In the genomic region with DNA sequence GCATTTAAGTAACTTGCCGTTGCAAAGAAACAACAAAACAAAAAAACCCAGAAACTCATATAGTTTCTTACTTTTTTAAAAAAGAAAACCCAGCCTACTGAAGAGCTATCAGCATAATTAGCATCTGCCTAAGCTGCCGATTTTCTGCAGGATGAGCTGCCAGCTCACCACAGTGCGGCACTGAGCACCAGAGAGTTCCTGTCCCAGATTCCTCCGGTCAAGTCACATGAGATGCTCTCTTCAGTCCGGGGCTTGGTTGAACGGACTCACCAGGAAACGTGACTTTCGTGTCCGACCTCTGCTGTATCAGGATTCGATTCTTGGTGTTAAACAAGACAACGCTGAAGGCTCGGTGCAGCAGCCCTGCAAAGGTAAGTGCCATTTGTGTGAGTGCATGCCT, we compare ENCODE assay signal across 25 cellular contexts. TPM values are rescaled to one million over a fixed set of nuclear protein-coding genes. Genes with fewer than 3 reads are reported as not detected.
DNase-seq lines count a peak whose midpoint lies in the region; ATAC-seq, FAIRE-seq and TF ChIP-seq lines count a peak whose summit lies in the region.
"Had no signal": no experiment of that assay in that cellular context is flagged by ENCODE, and none has a peak within 500 bp of the region (broad histone marks: within the 10 kb centered on the region; RNA-seq: fewer than 3 reads in every experiment).

No MANE protein-coding gene starts in this region.

- in situ Hi-C loops in HepG2 (cut with HindIII; ENCODE audit: extremely low pct_ligation_motif_present, low pct_unique_long_range_greater_than_20kb), result no loop called here

- TF ChIP-seq POLR2A in HepG2 (IDR thresholded peaks at IDR 0.05; ENCODE audit: insufficient read depth in 1 of 2, low read depth in 2 of 2, low read length in 2 of 2), result no peak

- CTCF ChIA-PET in HepG2 (lab: Yijun Ruan, JAX; ENCODE audit: low intra/inter-chr PET ratio, low total read pairs), result interaction anchor here (0.6 kb wide), 1 partner anchor 19 kb away, joined by 3 read pairs; no protein-coding TSS in a partner anchor

- H2AFZ ChIP-seq in HepG2 (ENCODE audit: low read length), result no peak overlapping the region

- peak; percentile 77 for ATAC-seq in Right ventricle myocardium superior (ENCODE audit: poor library complexity)
- ATAC-seq in HepG2, result peak; percentile 28
- ATAC-seq: body of pancreas, foreskin keratinocyte, left lung, mucosa of descending colon, T-cell had no signal

- BruUV-seq in HepG2 (replicated peaks; lab: Mats Ljungman, UMichigan), result no TSS peak

- no peak for FAIRE-seq in HepG2 (lab: Jason Lieb, UNC)

- intact Hi-C loops in Right ventricle myocardium superior (cut with DNase I) (no loop called here), HepG2 (cut with micrococcal nuclease; ENCODE audit: unreplicated experiment) (no loop called here)

- no peak for TF ChIP-seq RAD21 in HepG2 (CRISPR knock-in tag; IDR thresholded peaks at IDR 0.05)

- H3K9ac ChIP-seq in HepG2 (ENCODE audit: insufficient read depth, low read depth, low read length), result no peak overlapping the region

- POLR2A ChIA-PET in HepG2 (lab: Yijun Ruan, JAX), result no interaction called here

- no peak overlapping the region; the same call in 1 of the 2 replicates for H3K4me2 ChIP-seq in HepG2 (ENCODE audit: low read depth, low read length)

- TF ChIP-seq EP300 in HepG2 (IDR thresholded peaks at IDR 0.05; ENCODE audit: low read depth in 2 of 2, low read length in 2 of 2) (no peak), HepG2 (CRISPR knock-in tag; IDR thresholded peaks at IDR 0.05; ENCODE audit: borderline replicate concordance) (no peak)

- DNase-seq in Ammon's horn (ENCODE audit: low spot score) (peak; percentile 79), caudate nucleus (lab: John Stamatoyannopoulos, UW) (peak in 39 of 61 donors; percentile 7 to 77 (median 30)), Right ventricle myocardium superior (no peak), HepG2 (ENCODE audit: low spot score) (no peak), SKM-1 treated with dmso at 0.1 percent for 144 hours (lab: John Stamatoyannopoulos, UW; ENCODE audit: unreplicated experiment) (no peak), GOT3 (lab: John Stamatoyannopoulos, UW) (no peak), cortex of kidney (lab: John Stamatoyannopoulos, UW) (no peak), NCI-H187 treated with DMSO at 0.1 percent for 48 hours (lab: John Stamatoyannopoulos, UW) (no peak)
- DNase-seq: 8988T; activated CD4-positive, alpha-beta T cell treated with anti-CD3 and anti-CD28 coated beads for 4 hours; AML-193; body of pancreas; DMS79 treated with DMSO at 0.1 percent for 48 hours; foreskin keratinocyte; HCEC 1CT; left lung; mucosa of descending colon; NCI-H1092 treated with DMSO at 0.1 percent for 48 hours; NCI-H2107; NCI-H524 treated with DMSO at 0.1 percent for 48 hours; SHP77 treated with DMSO at 0.1 percent for 48 hours; T-cell had no signal

- no peaks in the 10 kb centered on the region for H3K4me1 ChIP-seq in HepG2 (ENCODE audit: insufficient read depth, low read length)
- H3K4me1 ChIP-seq: body of pancreas, foreskin keratinocyte, left lung, suprapubic skin, vagina had no signal

- peaks cover 5 to 13% of the 10 kb centered on the region in 2 experiments; a peak in 4 of 5 replicates for H3K36me3 ChIP-seq in HepG2 (replicated peaks in 1 of 2; ENCODE audit: control insufficient read depth in 1 of 2, insufficient read depth in 2 of 2, low read length in 2 of 2)

- no peaks in the 10 kb centered on the region for H3K79me2 ChIP-seq in HepG2 (ENCODE audit: insufficient read depth, low read length)

- H3K27me3 ChIP-seq in HepG2 (ENCODE audit: control insufficient read depth in 1 of 2, insufficient read depth in 2 of 2, low read length in 2 of 2), result no peaks in the 10 kb centered on the region
- H3K27me3 ChIP-seq: body of pancreas, foreskin keratinocyte, left lung, suprapubic skin, vagina had no signal

- H3K4me3 ChIP-seq in HepG2 (replicated peaks in 1 of 3; ENCODE audit: insufficient read depth in 1 of 3, low read depth in 2 of 3, low read length in 3 of 3), result no peak overlapping the region
- H3K4me3 ChIP-seq: body of pancreas, left lung, mucosa of descending colon, suprapubic skin, vagina had no signal

- TF ChIP-seq CTCF in HepG2 (CRISPR knock-in tag; IDR thresholded peaks at IDR 0.05), result no peak

- no peaks in the 10 kb centered on the region for H3K9me3 ChIP-seq in HepG2 (ENCODE audit: low read length)
- H3K9me3 ChIP-seq: body of pancreas, left lung, mucosa of descending colon, suprapubic skin, vagina had no signal

- H4K20me1 ChIP-seq in HepG2 (ENCODE audit: insufficient read depth, low read length), result no peaks in the 10 kb centered on the region

- no peak overlapping the region for H3K27ac ChIP-seq in caudate nucleus (ENCODE audit: low read depth, low read length)
- H3K27ac ChIP-seq in HepG2 (ENCODE audit: extremely low read length, insufficient read depth, low read length), result no peak overlapping the region
- H3K27ac ChIP-seq: body of pancreas, foreskin keratinocyte, left lung, suprapubic skin, vagina had no signal

- WGBS in HepG2 (ENCODE audit: low lambda C conversion rate), result 79% methylated on average over 8 of the region's 12 CpGs

RNA-seq across cellular contexts. Expression of a gene that starts 3.2 kb away (rescaled TPM):
- total RNA-seq in Right ventricle myocardium superior (0.16 TPM), HepG2 (2016; rRNA removed; fragmentation: Illumina TruSeq; extraction: Trizol) (not detected in 2 replicates)
- total RNA-seq in HepG2 (2016; cell fraction: cytosol; rRNA removed; fragmentation: Illumina TruSeq; extraction: Trizol; ENCODE audit: low read depth), result not detected in 2 replicates
- not detected in 2 replicates for total RNA-seq in HepG2 (2016; cell fraction: insoluble cytoplasmic fraction; rRNA removed; fragmentation: Illumina TruSeq; extraction: Trizol)
- not detected in 2 replicates for total RNA-seq in HepG2 (2016; cell fraction: membrane; rRNA removed; fragmentation: Illumina TruSeq; extraction: Trizol)
- total RNA-seq in HepG2 (2016; cell fraction: nucleus; rRNA removed; fragmentation: Illumina TruSeq; extraction: Trizol), result not detected in 2 replicates
- not detected in 2 replicates for polyA plus RNA-seq in HepG2 (2011; rRNA removed)
- not detected in 2 replicates for polyA plus RNA-seq in HepG2 (2011; cell fraction: cytosol; rRNA removed)
- polyA plus RNA-seq in HepG2 (2011; cell fraction: nucleus; rRNA removed), result not detected in 2 replicates
- polyA plus RNA-seq in HepG2 (2012), result not detected in 2 replicates
- polyA plus RNA-seq in HepG2 (2016; cell fraction: cytosol; fragmentation: Illumina TruSeq; extraction: Trizol; ENCODE audit: low read depth), result not detected in 2 replicates
- not detected in 2 replicates for polyA plus RNA-seq in HepG2 (2016; cell fraction: insoluble cytoplasmic fraction; fragmentation: Illumina TruSeq; extraction: Trizol; ENCODE audit: low read depth)
- polyA plus RNA-seq in HepG2 (2016; cell fraction: membrane; fragmentation: Illumina TruSeq; extraction: Trizol; ENCODE audit: low read depth), result not detected in 2 replicates
- not detected in 2 replicates for polyA plus RNA-seq in HepG2 (2016; cell fraction: nucleus; fragmentation: Illumina TruSeq; extraction: Trizol; ENCODE audit: insufficient read depth, low read depth)
- not detected in 2 replicates for polyA minus RNA-seq in HepG2 (2011; rRNA and poly(A)+ RNA removed; ENCODE audit: low replicate concordance)
- not detected in 2 replicates for polyA minus RNA-seq in HepG2 (2011; cell fraction: cytosol; rRNA and poly(A)+ RNA removed)
- not detected in 2 replicates for polyA minus RNA-seq in HepG2 (2011; cell fraction: nucleus; rRNA and poly(A)+ RNA removed)
- total RNA-seq: body of pancreas, foreskin keratinocyte, left lung, mucosa of descending colon, renal cortical epithelial cell, suprapubic skin, T-cell, vagina had no signal
- polyA plus RNA-seq: foreskin keratinocyte had no signal

RNA-seq across cellular contexts. Expression of a gene that starts 26.5 kb away (rescaled TPM):
- total RNA-seq in Right ventricle myocardium superior (13.0 TPM), HepG2 (2016; rRNA removed; fragmentation: Illumina TruSeq; extraction: Trizol) (145 and 247 TPM in 2 replicates)
- 30.6 and 36.4 TPM in 2 replicates for total RNA-seq in HepG2 (2016; cell fraction: cytosol; rRNA removed; fragmentation: Illumina TruSeq; extraction: Trizol; ENCODE audit: low read depth)
- total RNA-seq in HepG2 (2016; cell fraction: insoluble cytoplasmic fraction; rRNA removed; fragmentation: Illumina TruSeq; extraction: Trizol), result 151 and 249 TPM in 2 replicates
- total RNA-seq in HepG2 (2016; cell fraction: membrane; rRNA removed; fragmentation: Illumina TruSeq; extraction: Trizol), result 51.4 and 56.7 TPM in 2 replicates
- total RNA-seq in HepG2 (2016; cell fraction: nucleus; rRNA removed; fragmentation: Illumina TruSeq; extraction: Trizol), result 95.7 and 98.8 TPM in 2 replicates
- polyA plus RNA-seq in HepG2 (2011; rRNA removed), result 44.4 and 56.6 TPM in 2 replicates
- polyA plus RNA-seq in HepG2 (2011; cell fraction: cytosol; rRNA removed), result 17.6 and 37.3 TPM in 2 replicates
- polyA plus RNA-seq in HepG2 (2011; cell fraction: nucleus; rRNA removed), result 43.0 and 68.2 TPM in 2 replicates
- 95.0 and 101 TPM in 2 replicates for polyA plus RNA-seq in HepG2 (2012)
- polyA plus RNA-seq in HepG2 (2016; cell fraction: cytosol; fragmentation: Illumina TruSeq; extraction: Trizol; ENCODE audit: low read depth), result 11.6 and 13.1 TPM in 2 replicates
- 253 and 286 TPM in 2 replicates for polyA plus RNA-seq in HepG2 (2016; cell fraction: insoluble cytoplasmic fraction; fragmentation: Illumina TruSeq; extraction: Trizol; ENCODE audit: low read depth)
- polyA plus RNA-seq in HepG2 (2016; cell fraction: membrane; fragmentation: Illumina TruSeq; extraction: Trizol; ENCODE audit: low read depth), result 34.8 and 35.9 TPM in 2 replicates
- polyA plus RNA-seq in HepG2 (2016; cell fraction: nucleus; fragmentation: Illumina TruSeq; extraction: Trizol; ENCODE audit: insufficient read depth, low read depth), result 142 and 155 TPM in 2 replicates
- polyA minus RNA-seq in HepG2 (2011; rRNA and poly(A)+ RNA removed; ENCODE audit: low replicate concordance), result 13.6 and 22.4 TPM in 2 replicates
- polyA minus RNA-seq in HepG2 (2011; cell fraction: cytosol; rRNA and poly(A)+ RNA removed), result 13.5 and 22.8 TPM in 2 replicates
- polyA minus RNA-seq in HepG2 (2011; cell fraction: nucleus; rRNA and poly(A)+ RNA removed), result 43.5 and 60.7 TPM in 2 replicates

RNA-seq across cellular contexts. Expression of a gene that starts 33.8 kb away (rescaled TPM):
- 28.0 TPM for total RNA-seq in Right ventricle myocardium superior
- total RNA-seq in HepG2 (2016; rRNA removed; fragmentation: Illumina TruSeq; extraction: Trizol), result 5.4 and 5.9 TPM in 2 replicates
- total RNA-seq in HepG2 (2016; cell fraction: cytosol; rRNA removed; fragmentation: Illumina TruSeq; extraction: Trizol; ENCODE audit: low read depth), result 14.4 and 16.4 TPM in 2 replicates
- total RNA-seq in HepG2 (2016; cell fraction: insoluble cytoplasmic fraction; rRNA removed; fragmentation: Illumina TruSeq; extraction: Trizol), result 4.7 and 6.1 TPM in 2 replicates
- 8.1 and 8.5 TPM in 2 replicates for total RNA-seq in HepG2 (2016; cell fraction: membrane; rRNA removed; fragmentation: Illumina TruSeq; extraction: Trizol)
- total RNA-seq in HepG2 (2016; cell fraction: nucleus; rRNA removed; fragmentation: Illumina TruSeq; extraction: Trizol), result 7.7 and 7.8 TPM in 2 replicates
- 7.5 and 8.6 TPM in 2 replicates for polyA plus RNA-seq in HepG2 (2011; rRNA removed)
- polyA plus RNA-seq in HepG2 (2011; cell fraction: cytosol; rRNA removed), result 5.3 TPM in 2 replicates
- polyA plus RNA-seq in HepG2 (2011; cell fraction: nucleus; rRNA removed), result 19.8 and 22.5 TPM in 2 replicates
- polyA plus RNA-seq in HepG2 (2012), result 6.1 and 6.9 TPM in 2 replicates
- 0.37 and 0.41 TPM in 2 replicates for polyA plus RNA-seq in HepG2 (2016; cell fraction: cytosol; fragmentation: Illumina TruSeq; extraction: Trizol; ENCODE audit: low read depth)
- 4.6 and 5.8 TPM in 2 replicates for polyA plus RNA-seq in HepG2 (2016; cell fraction: insoluble cytoplasmic fraction; fragmentation: Illumina TruSeq; extraction: Trizol; ENCODE audit: low read depth)
- polyA plus RNA-seq in HepG2 (2016; cell fraction: membrane; fragmentation: Illumina TruSeq; extraction: Trizol; ENCODE audit: low read depth), result 1.1 and 1.2 TPM in 2 replicates
- 16.0 TPM in 2 replicates for polyA plus RNA-seq in HepG2 (2016; cell fraction: nucleus; fragmentation: Illumina TruSeq; extraction: Trizol; ENCODE audit: insufficient read depth, low read depth)
- polyA minus RNA-seq in HepG2 (2011; rRNA and poly(A)+ RNA removed; ENCODE audit: low replicate concordance), result 39.9 and 41.7 TPM in 2 replicates
- polyA minus RNA-seq in HepG2 (2011; cell fraction: cytosol; rRNA and poly(A)+ RNA removed), result 7.3 and 13.4 TPM in 2 replicates
- 16.2 and 17.1 TPM in 2 replicates for polyA minus RNA-seq in HepG2 (2011; cell fraction: nucleus; rRNA and poly(A)+ RNA removed)

RNA-seq across cellular contexts. Expression of a gene that starts 34.2 kb away (rescaled TPM):
- total RNA-seq in Right ventricle myocardium superior, result 24.7 TPM
- 85.5 and 101 TPM in 2 replicates for total RNA-seq in HepG2 (2016; rRNA removed; fragmentation: Illumina TruSeq; extraction: Trizol)
- total RNA-seq in HepG2 (2016; cell fraction: cytosol; rRNA removed; fragmentation: Illumina TruSeq; extraction: Trizol; ENCODE audit: low read depth), result 9.2 and 10.8 TPM in 2 replicates
- 73.1 and 98.3 TPM in 2 replicates for total RNA-seq in HepG2 (2016; cell fraction: insoluble cytoplasmic fraction; rRNA removed; fragmentation: Illumina TruSeq; extraction: Trizol)
- total RNA-seq in HepG2 (2016; cell fraction: membrane; rRNA removed; fragmentation: Illumina TruSeq; extraction: Trizol), result 17.2 and 23.2 TPM in 2 replicates
- 61.0 and 70.2 TPM in 2 replicates for total RNA-seq in HepG2 (2016; cell fraction: nucleus; rRNA removed; fragmentation: Illumina TruSeq; extraction: Trizol)
- 20.1 and 24.1 TPM in 2 replicates for polyA plus RNA-seq in HepG2 (2011; rRNA removed)
- polyA plus RNA-seq in HepG2 (2011; cell fraction: cytosol; rRNA removed), result 9.2 and 11.6 TPM in 2 replicates
- polyA plus RNA-seq in HepG2 (2011; cell fraction: nucleus; rRNA removed), result 31.1 and 31.6 TPM in 2 replicates
- polyA plus RNA-seq in HepG2 (2012), result 37.7 and 40.3 TPM in 2 replicates
- polyA plus RNA-seq in HepG2 (2016; cell fraction: cytosol; fragmentation: Illumina TruSeq; extraction: Trizol; ENCODE audit: low read depth), result 3.6 and 4.3 TPM in 2 replicates
- polyA plus RNA-seq in HepG2 (2016; cell fraction: insoluble cytoplasmic fraction; fragmentation: Illumina TruSeq; extraction: Trizol; ENCODE audit: low read depth), result 116 and 119 TPM in 2 replicates
- 8.8 and 12.3 TPM in 2 replicates for polyA plus RNA-seq in HepG2 (2016; cell fraction: membrane; fragmentation: Illumina TruSeq; extraction: Trizol; ENCODE audit: low read depth)
- 109 and 116 TPM in 2 replicates for polyA plus RNA-seq in HepG2 (2016; cell fraction: nucleus; fragmentation: Illumina TruSeq; extraction: Trizol; ENCODE audit: insufficient read depth, low read depth)
- 35.4 and 59.3 TPM in 2 replicates for polyA minus RNA-seq in HepG2 (2011; rRNA and poly(A)+ RNA removed; ENCODE audit: low replicate concordance)
- 14.2 and 15.8 TPM in 2 replicates for polyA minus RNA-seq in HepG2 (2011; cell fraction: cytosol; rRNA and poly(A)+ RNA removed)
- 62.8 and 65.3 TPM in 2 replicates for polyA minus RNA-seq in HepG2 (2011; cell fraction: nucleus; rRNA and poly(A)+ RNA removed)

Comparison
In these comparisons a context has a peak if more than half of its experiments do, and no peak if none do; other contexts are left out.
1. DNase-seq: peak in Ammon's horn (single experiment) and caudate nucleus (39 of 61); none in Right ventricle myocardium superior (single experiment), HepG2 (single experiment), SKM-1 treated with dmso at 0.1 percent for 144 hours (single experiment), GOT3 (single experiment), cortex of kidney (single experiment) and NCI-H187 treated with DMSO at 0.1 percent for 48 hours (single experiment).